11 cellular contexts compared by ENCODE assay signal in the genomic region with DNA sequence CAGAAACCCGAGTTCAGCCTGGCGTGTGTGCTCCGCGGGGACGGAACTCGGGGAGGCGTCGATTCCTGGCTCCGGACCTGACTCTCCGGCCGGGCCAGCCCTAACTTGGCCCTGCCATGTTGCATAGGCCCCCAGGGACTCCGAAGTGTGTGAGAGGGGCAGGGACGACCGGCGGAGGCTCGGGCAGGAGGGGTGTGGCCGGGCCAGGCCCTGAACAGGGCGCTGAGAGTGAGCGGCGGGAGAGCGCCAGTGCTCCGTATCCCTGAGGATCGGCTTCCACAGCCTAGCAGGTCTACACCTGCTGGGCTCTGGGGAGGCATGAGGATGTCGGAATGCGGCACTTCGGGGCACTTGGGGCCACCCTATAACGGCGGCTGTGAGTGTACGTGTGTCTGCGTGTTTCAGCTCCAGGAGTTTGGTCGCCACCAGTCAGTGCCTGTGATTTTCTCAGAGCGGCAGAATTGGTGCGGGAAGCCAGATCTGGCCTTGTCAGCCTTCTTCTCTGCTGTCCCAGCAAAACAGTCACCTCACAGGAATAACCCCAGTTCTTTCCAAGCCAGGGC. TPM values are rescaled to one million over a fixed set of nuclear protein-coding genes. Genes with fewer than 3 reads are reported as not detected.
DNase-seq lines count a peak whose midpoint lies in the region; ATAC-seq and TF ChIP-seq lines count a peak whose summit lies in the region.
"Had no signal": no experiment of that assay in that cellular context is flagged by ENCODE, and none has a peak within 500 bp of the region (broad histone marks: within the 10 kb centered on the region; RNA-seq: fewer than 3 reads in every experiment).

No MANE protein-coding gene starts in this region.

- no peak for ATAC-seq in HG02678 (IDR thresholded peaks at IDR 0.05; ENCODE audit: unreplicated experiment)

- no peak overlapping the region for H3K4me2 ChIP-seq in mesendoderm (ENCODE audit: low read length)

- H3K18ac ChIP-seq in mesendoderm (ENCODE audit: low read length) = no peak overlapping the region

- no peak overlapping the region for H2AK5ac ChIP-seq in mesendoderm (ENCODE audit: low read length)

- H3K79me1 ChIP-seq in mesendoderm (ENCODE audit: low read length) = no peaks in the 10 kb centered on the region

- peaks cover 69% of the 10 kb centered on the region for H3K27me3 Mint-ChIP-seq in type B pancreatic cell
- H3K27me3 Mint-ChIP-seq in activated naive CD4-positive, alpha-beta T cell treated with anti-CD3 and anti-CD28 coated beads for 36 hours (ENCODE audit: low read depth) = peaks cover 61% of the 10 kb centered on the region

- CTCF ChIA-PET in activated naive CD4-positive, alpha-beta T cell treated with anti-CD3 and anti-CD28 coated beads for 36 hours (lab: Charles Lee) = interaction anchor here (0.6 to 0.7 kb wide), 2 partner anchors 52 to 188 kb away, joined by 3 to 5 read pairs; no protein-coding TSS in a partner anchor

- no peak overlapping the region for H2BK5ac ChIP-seq in mesendoderm (ENCODE audit: low read length)

- H3K56ac ChIP-seq in mesendoderm (ENCODE audit: low read length) = no peak overlapping the region

- DNase-seq in NCI-H82 (lab: John Stamatoyannopoulos, UW) (peak; percentile 60), NCI-H82 treated with DMSO at 0.1 percent for 48 hours (lab: John Stamatoyannopoulos, UW; ENCODE audit: unreplicated experiment) (no peak), colonic mucosa (no peak), mesendoderm (no peak), type B pancreatic cell (ENCODE audit: extremely low spot score, unreplicated experiment) (no peak)
- DNase-seq in activated naive CD4-positive, alpha-beta T cell treated with anti-CD3 and anti-CD28 coated beads for 36 hours = no peak
- DNase-seq in activated CD4-positive, alpha-beta T cell treated with anti-CD3 and anti-CD28 coated beads for 1 hour = no peak

- H3K4me3 Mint-ChIP-seq in type B pancreatic cell = peak overlapping the region; percentile 74
- H3K4me3 Mint-ChIP-seq in activated naive CD4-positive, alpha-beta T cell treated with anti-CD3 and anti-CD28 coated beads for 36 hours = no peak overlapping the region

- no CpG with 5 or more reads among the region's 33 CpGs for WGBS in mesendoderm (ENCODE audit: extremely low coverage, insufficient coverage, low lambda C conversion rate)

- H3K27me3 ChIP-seq in colonic mucosa (peaks cover 32% of the 10 kb centered on the region), mesendoderm (ENCODE audit: insufficient read depth, low read length, poor library complexity) (peaks cover 16% of the 10 kb centered on the region)

- no peaks in the 10 kb centered on the region for H3K79me2 ChIP-seq in mesendoderm (ENCODE audit: control insufficient read depth, insufficient read depth, low read length)

- no peak overlapping the region for H4K8ac ChIP-seq in mesendoderm (ENCODE audit: low read depth, low read length)

- H3K4me1 Mint-ChIP-seq in type B pancreatic cell (ENCODE audit: unreplicated experiment) = peaks cover 4% of the 10 kb centered on the region
- peaks cover 5% of the 10 kb centered on the region for H3K4me1 Mint-ChIP-seq in activated naive CD4-positive, alpha-beta T cell treated with anti-CD3 and anti-CD28 coated beads for 36 hours (ENCODE audit: low read depth)

- no peaks in the 10 kb centered on the region for H3K36me3 ChIP-seq in colonic mucosa
- no peaks in the 10 kb centered on the region for H3K36me3 ChIP-seq in mesendoderm (ENCODE audit: control insufficient read depth, insufficient read depth, low read length)
- H3K36me3 ChIP-seq: MG63 had no signal

- H3K9ac ChIP-seq in colonic mucosa (ENCODE audit: low read depth in 2 of 2, low read length in 2 of 2) (peak overlapping the region in 1 of 2 donors; percentile 29), mesendoderm (ENCODE audit: low read length) (no peak overlapping the region)

- H3K4me3 ChIP-seq in colonic mucosa (peak overlapping the region; percentile 11), mesendoderm (ENCODE audit: low read length) (no peak overlapping the region)
- H3K4me3 ChIP-seq: MG63 had no signal

- H3K36me3 Mint-ChIP-seq in type B pancreatic cell = no peaks in the 10 kb centered on the region
- H3K36me3 Mint-ChIP-seq in activated naive CD4-positive, alpha-beta T cell treated with anti-CD3 and anti-CD28 coated beads for 36 hours (ENCODE audit: low read depth) = no peaks in the 10 kb centered on the region
- H3K36me3 Mint-ChIP-seq: T-cell had no signal

- TF ChIP-seq CTCF in colonic mucosa (IDR thresholded peaks at IDR 0.05) (no peak), type B pancreatic cell (conservative IDR thresholded peaks at IDR 0.05) (no peak)

- no peak overlapping the region for H3K27ac ChIP-seq in colonic mucosa
- no peak overlapping the region for H3K27ac ChIP-seq in mesendoderm (ENCODE audit: low read depth, low read length)

- no peak overlapping the region for H3K4ac ChIP-seq in mesendoderm (ENCODE audit: low read depth, low read length)

- H3K23ac ChIP-seq in mesendoderm (ENCODE audit: low read length) = peak overlapping the region; percentile 15

- intact Hi-C loops in colonic mucosa (cut with DNase I) = no loop called here
- intact Hi-C loops in activated naive CD4-positive, alpha-beta T cell treated with anti-CD3 and anti-CD28 coated beads for 36 hours (cut with micrococcal nuclease) = no loop called here

- H2BK120ac ChIP-seq in mesendoderm (ENCODE audit: low read depth, low read length) = no peak overlapping the region

- H3K27ac Mint-ChIP-seq in type B pancreatic cell = no peak overlapping the region
- H3K27ac Mint-ChIP-seq in activated naive CD4-positive, alpha-beta T cell treated with anti-CD3 and anti-CD28 coated beads for 36 hours = no peak overlapping the region
- H3K27ac Mint-ChIP-seq: T-cell had no signal

- H4K5ac ChIP-seq in mesendoderm (ENCODE audit: low read length) = no peak overlapping the region

- no peaks in the 10 kb centered on the region for H3K9me3 ChIP-seq in colonic mucosa
- H3K9me3 ChIP-seq: MG63 had no signal

- H3K4me1 ChIP-seq in colonic mucosa = peaks cover 5% of the 10 kb centered on the region
- H3K4me1 ChIP-seq in mesendoderm (ENCODE audit: control insufficient read depth, low read depth, low read length) = peaks cover 3% of the 10 kb centered on the region

- H3K9me3 Mint-ChIP-seq in type B pancreatic cell = no peaks in the 10 kb centered on the region
- no peaks in the 10 kb centered on the region for H3K9me3 Mint-ChIP-seq in activated naive CD4-positive, alpha-beta T cell treated with anti-CD3 and anti-CD28 coated beads for 36 hours
- H3K9me3 Mint-ChIP-seq: T-cell had no signal

- H2BK15ac ChIP-seq in mesendoderm (replicated peaks; ENCODE audit: low read depth) = no peak overlapping the region

RNA-seq across cellular contexts. Expression of a gene that starts 0.8 kb away (rescaled TPM):
- total RNA-seq in colonic mucosa (1 to 10 TPM; 1.2 to 1.5 TPM), type B pancreatic cell (ENCODE audit: low replicate concordance) (2.7 and 7.7 TPM in 2 replicates)
- 0.51 TPM for polyA plus RNA-seq in mesendoderm (2013, experiment 1 of 2)
- polyA plus RNA-seq in mesendoderm (2013, experiment 2 of 2) = 0.38 TPM
- total RNA-seq in activated naive CD4-positive, alpha-beta T cell treated with anti-CD3 and anti-CD28 coated beads for 36 hours = not detected

RNA-seq across cellular contexts. Expression of a gene that starts 52.2 kb away (rescaled TPM):
- total RNA-seq in colonic mucosa (not detected), type B pancreatic cell (ENCODE audit: low replicate concordance) (not detected in 2 replicates)
- polyA plus RNA-seq in mesendoderm (2013, experiment 1 of 2) = 0.11 TPM
- 0.11 TPM for polyA plus RNA-seq in mesendoderm (2013, experiment 2 of 2)
- not detected for total RNA-seq in activated naive CD4-positive, alpha-beta T cell treated with anti-CD3 and anti-CD28 coated beads for 36 hours
- total RNA-seq: frontal cortex, T-cell had no signal
